In the genomic region with DNA sequence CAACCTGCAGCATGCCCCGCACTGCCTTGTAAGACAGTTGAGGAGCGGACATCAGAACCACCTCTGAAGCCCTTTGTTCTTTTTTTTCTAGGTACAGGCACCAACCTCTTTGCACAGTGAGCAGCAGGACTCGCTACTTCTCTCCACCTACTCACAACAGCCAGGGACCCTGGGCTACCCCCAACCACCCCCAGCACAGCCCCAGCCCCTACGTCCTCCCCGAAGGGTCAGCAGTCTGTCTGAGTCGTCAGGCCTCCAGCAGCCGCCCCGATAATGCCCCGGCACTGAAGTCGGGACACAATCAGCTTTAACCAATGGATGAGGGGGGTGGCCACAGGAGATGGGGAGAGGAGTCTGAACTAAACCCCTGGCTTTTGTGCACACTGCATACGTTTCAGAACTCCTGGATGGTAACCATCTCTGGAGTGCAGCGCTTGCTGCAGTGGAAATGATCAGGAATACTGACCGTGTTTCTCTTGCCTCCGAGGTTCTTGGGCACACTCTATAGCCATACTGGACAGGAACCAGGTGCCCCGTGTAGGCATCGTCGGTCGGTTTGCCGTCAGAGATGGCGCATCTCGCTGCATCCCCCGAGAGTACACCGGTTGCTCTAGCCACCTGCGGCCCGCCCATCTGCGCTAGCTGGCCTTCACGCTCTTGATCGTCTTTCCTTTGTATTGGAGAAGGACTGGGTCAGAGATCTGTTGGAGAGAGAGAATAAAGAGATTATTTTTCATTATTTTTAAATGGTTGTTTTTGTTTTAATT, we compare ENCODE assay signal across 1 cellular context.
TF ChIP-seq lines count a peak whose summit lies in the region.

No MANE protein-coding gene starts in this region.

TF ChIP-seq in GM23338, 12 proteins besides CTCF, POLR2A, EP300 and RAD21 (continued from another document):
- TF ChIP-seq, protein P1, sequence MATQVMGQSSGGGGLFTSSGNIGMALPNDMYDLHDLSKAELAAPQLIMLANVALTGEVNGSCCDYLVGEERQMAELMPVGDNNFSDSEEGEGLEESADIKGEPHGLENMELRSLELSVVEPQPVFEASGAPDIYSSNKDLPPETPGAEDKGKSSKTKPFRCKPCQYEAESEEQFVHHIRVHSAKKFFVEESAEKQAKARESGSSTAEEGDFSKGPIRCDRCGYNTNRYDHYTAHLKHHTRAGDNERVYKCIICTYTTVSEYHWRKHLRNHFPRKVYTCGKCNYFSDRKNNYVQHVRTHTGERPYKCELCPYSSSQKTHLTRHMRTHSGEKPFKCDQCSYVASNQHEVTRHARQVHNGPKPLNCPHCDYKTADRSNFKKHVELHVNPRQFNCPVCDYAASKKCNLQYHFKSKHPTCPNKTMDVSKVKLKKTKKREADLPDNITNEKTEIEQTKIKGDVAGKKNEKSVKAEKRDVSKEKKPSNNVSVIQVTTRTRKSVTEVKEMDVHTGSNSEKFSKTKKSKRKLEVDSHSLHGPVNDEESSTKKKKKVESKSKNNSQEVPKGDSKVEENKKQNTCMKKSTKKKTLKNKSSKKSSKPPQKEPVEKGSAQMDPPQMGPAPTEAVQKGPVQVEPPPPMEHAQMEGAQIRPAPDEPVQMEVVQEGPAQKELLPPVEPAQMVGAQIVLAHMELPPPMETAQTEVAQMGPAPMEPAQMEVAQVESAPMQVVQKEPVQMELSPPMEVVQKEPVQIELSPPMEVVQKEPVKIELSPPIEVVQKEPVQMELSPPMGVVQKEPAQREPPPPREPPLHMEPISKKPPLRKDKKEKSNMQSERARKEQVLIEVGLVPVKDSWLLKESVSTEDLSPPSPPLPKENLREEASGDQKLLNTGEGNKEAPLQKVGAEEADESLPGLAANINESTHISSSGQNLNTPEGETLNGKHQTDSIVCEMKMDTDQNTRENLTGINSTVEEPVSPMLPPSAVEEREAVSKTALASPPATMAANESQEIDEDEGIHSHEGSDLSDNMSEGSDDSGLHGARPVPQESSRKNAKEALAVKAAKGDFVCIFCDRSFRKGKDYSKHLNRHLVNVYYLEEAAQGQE (IDR thresholded peaks at IDR 0.05; ENCODE audit: unreplicated experiment), result no peak
- TF ChIP-seq STAT1 (IDR thresholded peaks at IDR 0.05; ENCODE audit: unreplicated experiment) (no peak), JUNB (IDR thresholded peaks at IDR 0.05; ENCODE audit: unreplicated experiment) (no peak), CREB1 (CRISPR knock-in tag; IDR thresholded peaks at IDR 0.05; ENCODE audit: low read depth) (no peak), ZNF114 (CRISPR knock-in tag; IDR thresholded peaks at IDR 0.05) (no peak), EZH2phosphoT487 (IDR thresholded peaks at IDR 0.05; ENCODE audit: unreplicated experiment) (no peak), ZNF462 (CRISPR knock-in tag; IDR thresholded peaks at IDR 0.05) (no peak)
- TF ChIP-seq, protein P2, sequence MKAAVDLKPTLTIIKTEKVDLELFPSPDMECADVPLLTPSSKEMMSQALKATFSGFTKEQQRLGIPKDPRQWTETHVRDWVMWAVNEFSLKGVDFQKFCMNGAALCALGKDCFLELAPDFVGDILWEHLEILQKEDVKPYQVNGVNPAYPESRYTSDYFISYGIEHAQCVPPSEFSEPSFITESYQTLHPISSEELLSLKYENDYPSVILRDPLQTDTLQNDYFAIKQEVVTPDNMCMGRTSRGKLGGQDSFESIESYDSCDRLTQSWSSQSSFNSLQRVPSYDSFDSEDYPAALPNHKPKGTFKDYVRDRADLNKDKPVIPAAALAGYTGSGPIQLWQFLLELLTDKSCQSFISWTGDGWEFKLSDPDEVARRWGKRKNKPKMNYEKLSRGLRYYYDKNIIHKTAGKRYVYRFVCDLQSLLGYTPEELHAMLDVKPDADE (IDR thresholded peaks at IDR 0.05), result no peak
